Comparison of ENCODE assay signal across 9 cellular contexts in the genomic region with DNA sequence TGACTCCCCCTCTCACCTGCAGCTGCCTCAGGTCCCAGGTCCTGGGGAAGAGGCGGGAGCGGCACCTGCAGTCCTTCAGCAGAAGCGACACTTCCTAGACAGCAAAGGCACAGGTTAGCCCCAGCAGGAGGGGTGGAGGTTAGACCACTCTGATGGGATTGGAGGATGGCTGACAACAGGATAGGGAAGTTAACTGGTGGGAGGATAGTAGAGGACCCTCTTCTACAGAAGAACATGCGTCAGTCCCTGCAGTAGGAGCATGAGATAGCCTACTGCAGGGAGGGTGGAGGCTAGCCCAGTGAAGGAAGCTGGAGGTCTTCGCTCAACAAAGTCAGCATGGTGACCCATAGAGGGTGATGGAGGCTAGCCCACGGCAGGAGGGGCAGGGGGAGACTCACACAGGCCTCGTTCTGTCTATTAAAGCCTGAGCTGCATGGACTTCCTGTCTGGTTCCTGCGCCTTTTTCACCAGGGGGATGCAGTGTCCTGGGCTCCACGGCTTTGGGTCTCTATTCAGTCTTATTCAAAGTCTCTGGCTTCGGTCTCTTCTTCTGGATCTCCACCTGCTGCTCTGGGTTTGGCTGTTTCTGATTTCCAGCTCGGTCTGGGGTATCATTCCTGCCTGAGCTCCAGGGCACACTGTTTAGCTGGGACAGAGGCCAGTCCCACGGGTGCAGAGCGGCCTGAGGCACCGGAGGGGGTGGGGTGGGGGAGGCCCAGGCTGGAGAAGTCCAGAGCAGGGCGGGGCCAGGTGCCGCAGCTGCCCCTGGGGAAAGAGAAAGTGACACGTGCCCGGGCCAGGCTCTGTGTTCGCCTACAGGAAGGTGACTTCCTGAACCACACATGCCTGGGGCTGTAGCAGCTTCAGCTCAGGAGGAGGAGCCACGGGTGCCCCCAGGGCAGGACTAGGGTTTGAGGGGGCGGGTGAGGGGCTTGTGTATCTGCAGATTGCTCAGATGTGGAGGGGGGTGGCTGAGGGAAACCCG. TPM values are rescaled to one million over a fixed set of nuclear protein-coding genes. Genes with fewer than 3 reads are reported as not detected.
DNase-seq lines count a peak whose midpoint lies in the region; ATAC-seq and TF ChIP-seq lines count a peak whose summit lies in the region.
"Had no signal": no experiment of that assay in that cellular context is flagged by ENCODE, and none has a peak within 500 bp of the region (broad histone marks: within the 10 kb centered on the region; RNA-seq: fewer than 3 reads in every experiment).

No MANE protein-coding gene starts in this region.

- intact Hi-C loops in right lobe of liver (cut with DNase I) = no loop called here

- no peak overlapping the region for H3K27ac Mint-ChIP-seq in activated CD8-positive, alpha-beta memory T cell treated with anti-CD3 and anti-CD28 coated beads, Interleukin-2, amount 10 ng/mL, durations not matched to agents 7 days and 5 days

- peaks cover 7% of the 10 kb centered on the region for H3K27me3 Mint-ChIP-seq in activated CD8-positive, alpha-beta memory T cell treated with anti-CD3 and anti-CD28 coated beads, Interleukin-2, amount 10 ng/mL, durations not matched to agents 7 days and 5 days

- H3K9me3 Mint-ChIP-seq in activated CD8-positive, alpha-beta memory T cell treated with anti-CD3 and anti-CD28 coated beads, Interleukin-2, amount 10 ng/mL, durations not matched to agents 7 days and 5 days (ENCODE audit: low read depth) = no peaks in the 10 kb centered on the region

- H3K4me3 ChIP-seq in right lobe of liver = peak overlapping the region in 1 of 3 donors; percentile 4
- H3K4me3 ChIP-seq in gastroesophageal sphincter = no peak overlapping the region

- H3K9me3 ChIP-seq in right lobe of liver = no peaks in the 10 kb centered on the region
- no peaks in the 10 kb centered on the region for H3K9me3 ChIP-seq in gastroesophageal sphincter

- H3K36me3 Mint-ChIP-seq in activated CD8-positive, alpha-beta memory T cell treated with anti-CD3 and anti-CD28 coated beads, Interleukin-2, amount 10 ng/mL, durations not matched to agents 7 days and 5 days = no peaks in the 10 kb centered on the region

- DNase-seq in activated gamma-delta T cell treated with Interleukin-2 at 50 U/mL for 16 hours = peak; percentile 34
- DNase-seq in activated gamma-delta T cell (lab: John Stamatoyannopoulos, UW) = no peak
- DNase-seq in LoVo (ENCODE audit: low spot score) = peak; percentile 75
- peak; percentile 68 for DNase-seq in activated CD8-positive, alpha-beta memory T cell treated with anti-CD3 and anti-CD28 coated beads, Interleukin-2, amount 10 ng/mL, durations not matched to agents 7 days and 5 days
- peak; percentile 82 to 90 (median 84) for DNase-seq in right lobe of liver

- 22% methylated on average over 15 of the region's 22 CpGs for WGBS in right lobe of liver (ENCODE audit: insufficient coverage, low coverage, low lambda C conversion rate, missing lambda C conversion rate)
- 43 to 59% methylated on average over 6 to 9 of the region's 22 CpGs for WGBS in gastroesophageal sphincter (ENCODE audit: low coverage in 1 of 2), 2 donors

- H3K4me1 ChIP-seq in right lobe of liver (no peaks in the 10 kb centered on the region), gastroesophageal sphincter (no peaks in the 10 kb centered on the region)

- peak; percentile 68 for ATAC-seq in activated CD8-positive, alpha-beta memory T cell treated with anti-CD3 and anti-CD28 coated beads, Interleukin-2, amount 10 ng/mL, durations not matched to agents 7 days and 5 days
- peak; percentile 94 to 99 (median 98) for ATAC-seq in right lobe of liver
- no peak for ATAC-seq in GM21367 (IDR thresholded peaks at IDR 0.05; ENCODE audit: unreplicated experiment)
- no peak for ATAC-seq in gastroesophageal sphincter
- no peak for ATAC-seq in GM18520 (IDR thresholded peaks at IDR 0.05; ENCODE audit: unreplicated experiment)

- H3K27ac ChIP-seq in right lobe of liver = no peak overlapping the region
- H3K27ac ChIP-seq in gastroesophageal sphincter = no peak overlapping the region

- H3K4me3 Mint-ChIP-seq in activated CD8-positive, alpha-beta memory T cell treated with anti-CD3 and anti-CD28 coated beads, Interleukin-2, amount 10 ng/mL, durations not matched to agents 7 days and 5 days = peak overlapping the region; percentile 36

- no peak for TF ChIP-seq EP300 in gastroesophageal sphincter (IDR thresholded peaks at IDR 0.05)

- TF ChIP-seq CTCF in right lobe of liver (IDR thresholded peaks at IDR 0.05) (no peak), gastroesophageal sphincter (IDR thresholded peaks at IDR 0.05) (no peak)

- no peaks in the 10 kb centered on the region for H3K27me3 ChIP-seq in right lobe of liver
- H3K27me3 ChIP-seq in gastroesophageal sphincter = peaks cover 65% of the 10 kb centered on the region

- H3K4me1 Mint-ChIP-seq in activated CD8-positive, alpha-beta memory T cell treated with anti-CD3 and anti-CD28 coated beads, Interleukin-2, amount 10 ng/mL, durations not matched to agents 7 days and 5 days = peaks cover 26% of the 10 kb centered on the region

- H3K36me3 ChIP-seq in right lobe of liver = no peaks in the 10 kb centered on the region
- no peaks in the 10 kb centered on the region for H3K36me3 ChIP-seq in gastroesophageal sphincter

- CTCF ChIA-PET in activated CD8-positive, alpha-beta memory T cell treated with anti-CD3 and anti-CD28 coated beads, Interleukin-2, amount 10 ng/mL, durations not matched to agents 7 days and 5 days (lab: Charles Lee) = interaction anchor here (0.6 to 1.4 kb wide), 3 partner anchors 90 to 835 kb away, joined by 3 to 8 read pairs (median 4); a partner anchor contains a TSS

- TF ChIP-seq POLR2A in right lobe of liver (IDR thresholded peaks at IDR 0.05) = no peak
- no peak for TF ChIP-seq POLR2A in gastroesophageal sphincter (IDR thresholded peaks at IDR 0.05)

RNA-seq across cellular contexts. Expression of a gene that starts 7.3 kb away (rescaled TPM):
- under 1 TPM in 1 of 2 experiments, not detected in 1; 0.42 TPM for total RNA-seq in activated CD8-positive, alpha-beta memory T cell treated with anti-CD3 and anti-CD28 coated beads, Interleukin-2, amount 10 ng/mL, durations not matched to agents 7 days and 5 days
- total RNA-seq in right lobe of liver (not detected), gastroesophageal sphincter (not detected)
- total RNA-seq: pulmonary artery endothelial cell had no signal

RNA-seq across cellular contexts. Expression of a gene that starts 11.2 kb away (rescaled TPM):
- total RNA-seq in activated CD8-positive, alpha-beta memory T cell treated with anti-CD3 and anti-CD28 coated beads, Interleukin-2, amount 10 ng/mL, durations not matched to agents 7 days and 5 days = not detected
- not detected for total RNA-seq in right lobe of liver
- not detected for total RNA-seq in gastroesophageal sphincter
- total RNA-seq: pulmonary artery endothelial cell had no signal

RNA-seq across cellular contexts. Expression of a gene that starts 30.7 kb away (rescaled TPM):
- total RNA-seq in activated CD8-positive, alpha-beta memory T cell treated with anti-CD3 and anti-CD28 coated beads, Interleukin-2, amount 10 ng/mL, durations not matched to agents 7 days and 5 days = not detected
- not detected for total RNA-seq in right lobe of liver
- total RNA-seq in gastroesophageal sphincter = not detected
- total RNA-seq: pulmonary artery endothelial cell had no signal

RNA-seq across cellular contexts. Expression of a gene that starts 33.4 kb away (rescaled TPM):
- not detected for total RNA-seq in activated CD8-positive, alpha-beta memory T cell treated with anti-CD3 and anti-CD28 coated beads, Interleukin-2, amount 10 ng/mL, durations not matched to agents 7 days and 5 days
- total RNA-seq in right lobe of liver (not detected), gastroesophageal sphincter (not detected)
- total RNA-seq: pulmonary artery endothelial cell had no signal

RNA-seq across cellular contexts. Expression of a gene that starts 40.7 kb away (rescaled TPM):
- not detected for total RNA-seq in activated CD8-positive, alpha-beta memory T cell treated with anti-CD3 and anti-CD28 coated beads, Interleukin-2, amount 10 ng/mL, durations not matched to agents 7 days and 5 days
- total RNA-seq in right lobe of liver (not detected), gastroesophageal sphincter (10 to 100 TPM in 1 of 4 donors, 1 to 10 TPM in 1, under 1 TPM in 2; 0.13 to 13.7 (median 2.3) TPM)
- total RNA-seq: pulmonary artery endothelial cell had no signal

Comparison
In these comparisons a context has a peak if more than half of its experiments do, and no peak if none do; other contexts are left out.
1. ATAC-seq: peak in activated CD8-positive, alpha-beta memory T cell treated with anti-CD3 and anti-CD28 coated beads, Interleukin-2, amount 10 ng/mL, durations not matched to agents 7 days and 5 days (single experiment) and right lobe of liver (4 of 4); none in GM21367 (single experiment), gastroesophageal sphincter (single experiment) and GM18520 (single experiment).